Comparison of ENCODE assay signal across 1 cellular context in the genomic region with DNA sequence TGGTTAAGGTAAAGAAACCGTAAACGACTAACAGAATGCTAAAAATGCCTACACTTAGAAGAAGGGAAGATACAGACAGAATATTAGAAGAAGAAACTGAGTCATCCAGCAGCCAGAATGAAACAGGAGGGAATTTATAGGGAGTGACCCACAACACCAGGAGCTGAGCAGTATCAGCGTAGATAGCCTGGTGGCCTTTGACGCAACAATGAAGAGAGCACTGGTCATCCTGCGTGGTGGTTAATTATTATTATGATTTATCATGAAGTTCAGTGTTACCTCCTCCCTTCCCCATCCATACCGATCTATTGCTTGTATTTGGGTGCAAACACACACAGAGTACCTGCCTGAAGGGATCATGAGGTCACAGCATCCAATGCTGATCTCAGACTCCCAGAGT.
TF ChIP-seq lines count a peak whose summit lies in the region.

No MANE protein-coding gene starts in this region.

TF ChIP-seq in HCT116, 20 proteins besides CTCF, POLR2A, EP300 and RAD21 (continued from another document):
- TF ChIP-seq CEBPB (IDR thresholded peaks at IDR 0.05; ENCODE audit: low read depth), result no peak
